ENCODE assay signal across 1 cellular context in genomic region chr19:10543059-10543419, GRCh38.
TF ChIP-seq lines count a peak whose summit lies in the region.

No MANE protein-coding gene starts in this region.

TF ChIP-seq in SK-N-SH treated with all-trans-retinoic acid at 6 μM for 48 hours, 23 proteins besides CTCF, POLR2A, EP300 and RAD21 (continued from another document):
- TF ChIP-seq, protein P1, sequence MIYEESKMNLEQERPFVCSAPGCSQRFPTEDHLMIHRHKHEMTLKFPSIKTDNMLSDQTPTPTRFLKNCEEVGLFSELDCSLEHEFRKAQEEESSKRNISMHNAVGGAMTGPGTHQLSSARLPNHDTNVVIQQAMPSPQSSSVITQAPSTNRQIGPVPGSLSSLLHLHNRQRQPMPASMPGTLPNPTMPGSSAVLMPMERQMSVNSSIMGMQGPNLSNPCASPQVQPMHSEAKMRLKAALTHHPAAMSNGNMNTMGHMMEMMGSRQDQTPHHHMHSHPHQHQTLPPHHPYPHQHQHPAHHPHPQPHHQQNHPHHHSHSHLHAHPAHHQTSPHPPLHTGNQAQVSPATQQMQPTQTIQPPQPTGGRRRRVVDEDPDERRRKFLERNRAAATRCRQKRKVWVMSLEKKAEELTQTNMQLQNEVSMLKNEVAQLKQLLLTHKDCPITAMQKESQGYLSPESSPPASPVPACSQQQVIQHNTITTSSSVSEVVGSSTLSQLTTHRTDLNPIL (CRISPR knock-in tag; IDR thresholded peaks at IDR 0.05; ENCODE audit: low read depth): no peak
- TF ChIP-seq BACH2 (CRISPR knock-in tag; IDR thresholded peaks at IDR 0.05; ENCODE audit: borderline replicate concordance): no peak
- TF ChIP-seq ZC3H10 (CRISPR knock-in tag; IDR thresholded peaks at IDR 0.05): no peak
- TF ChIP-seq PPARA (CRISPR knock-in tag; IDR thresholded peaks at IDR 0.05; ENCODE audit: borderline replicate concordance): no peak
- no peak for TF ChIP-seq ZFP30 (CRISPR knock-in tag; IDR thresholded peaks at IDR 0.05)
- no peak for TF ChIP-seq CSDC2 (CRISPR knock-in tag; IDR thresholded peaks at IDR 0.05)
- TF ChIP-seq ZFP3 (CRISPR knock-in tag; IDR thresholded peaks at IDR 0.05): no peak
- no peak for TF ChIP-seq ZNF70 (CRISPR knock-in tag; IDR thresholded peaks at IDR 0.05)
- no peak for TF ChIP-seq POU6F1 (CRISPR knock-in tag; IDR thresholded peaks at IDR 0.05; ENCODE audit: borderline replicate concordance, low read depth)
- TF ChIP-seq GLIS3 (CRISPR knock-in tag; IDR thresholded peaks at IDR 0.05): no peak
- TF ChIP-seq ZNF565 (CRISPR knock-in tag; conservative IDR thresholded peaks at IDR 0.05; ENCODE audit: low read depth): no peak
- no peak for TF ChIP-seq SNAI2 (CRISPR knock-in tag; IDR thresholded peaks at IDR 0.05)
